In genomic region chr5:161921781-161922180, GRCh38 we compare ENCODE assay signal across 30 cellular contexts.
"Had no signal": no experiment of that assay in that cellular context is flagged by ENCODE, and none has a peak within 500 bp of the region (broad histone marks: within the 10 kb centered on the region; RNA-seq: fewer than 3 reads in every experiment).

No MANE protein-coding gene starts in this region.

- DNase-seq: activated B cell treated with CpG ODN at 0.5 μM for 24 hours; activated CD4-positive, alpha-beta memory T cell treated with anti-CD3 and anti-CD28 coated beads for 36 hours; activated CD4-positive, alpha-beta T cell treated with anti-CD3 and anti-CD28 coated beads for 4 hours; activated CD4-positive, alpha-beta T cell treated with anti-CD3 and anti-CD28 coated beads, Interleukin-2, amount 10 ng/mL, durations not matched to agents 24 days and 14 days; activated CD4-positive, alpha-beta T cell treated with anti-CD3 and anti-CD28 coated beads, Interleukin-2, amount 50 U/mL, for 1 hour; activated CD4-positive, alpha-beta T cell treated with anti-CD3 and anti-CD28 coated beads, Interleukin-2, amount 50 U/mL, for 4 hours; activated CD4-positive, CD25-positive, alpha-beta regulatory T cell treated with anti-CD3 and anti-CD28 coated beads, Interleukin-2, amount 50 U/mL, for 72 hours; activated CD8-positive, alpha-beta memory T cell treated with anti-CD3 and anti-CD28 coated beads, Interleukin-2, amount 50 U/mL, for 4 hours; activated CD8-positive, alpha-beta T cell treated with anti-CD3 and anti-CD28 coated beads for 36 hours; activated effector memory CD4-positive, alpha-beta T cell treated with anti-CD3 and anti-CD28 coated beads, Interleukin-2, amount 50 U/mL, for 16 hours; activated gamma-delta T cell treated with Interleukin-2 at 50 U/mL for 16 hours; activated naive CD4-positive, alpha-beta T cell; activated naive CD4-positive, alpha-beta T cell treated with anti-CD3 and anti-CD28 coated beads for 36 hours; activated naive CD4-positive, alpha-beta T cell treated with anti-CD3 and anti-CD28 coated beads, Interleukin-2, amount 50 U/mL, for 16 hours; activated naive CD8-positive, alpha-beta T cell treated with anti-CD3 and anti-CD28 coated beads for 36 hours; activated T-cell treated with anti-CD3 and anti-CD28 coated beads for 4 hours; activated T-cell treated with anti-CD3 and anti-CD28 coated beads, Interleukin-2, amount 50 U/mL, for 1 hour; activated T-cell treated with anti-CD3 and anti-CD28 coated beads, Interleukin-2, amount 50 U/mL, for 4 hours; activated T-cell treated with anti-CD3 and anti-CD28 coated beads, Interleukin-2, amount 50 U/mL, for 72 hours; adrenal gland; amniotic stem cell; aorta; body of pancreas; brain microvascular endothelial cell; central memory CD4-positive, alpha-beta T cell; T-helper 1 cell; T-helper 2 cell; T-helper 9 cell had no signal

- ATAC-seq: activated CD8-positive, alpha-beta T cell treated with anti-CD3 and anti-CD28 coated beads for 36 hours; activated naive CD4-positive, alpha-beta T cell treated with anti-CD3 and anti-CD28 coated beads, Interleukin-2, amount 50 U/mL, for 72 hours; activated T-cell treated with anti-CD3 and anti-CD28 coated beads, Interleukin-2, amount 50 U/mL, for 4 hours; activated T-cell treated with anti-CD3 and anti-CD28 coated beads, Interleukin-2, amount 50 U/mL, for 72 hours; activated T-helper 17 cell treated with anti-CD3 and anti-CD28 coated beads, Interleukin-2, amount 50 U/mL, for 72 hours; body of pancreas had no signal
